1 cellular context compared by ENCODE assay signal in the genomic region with DNA sequence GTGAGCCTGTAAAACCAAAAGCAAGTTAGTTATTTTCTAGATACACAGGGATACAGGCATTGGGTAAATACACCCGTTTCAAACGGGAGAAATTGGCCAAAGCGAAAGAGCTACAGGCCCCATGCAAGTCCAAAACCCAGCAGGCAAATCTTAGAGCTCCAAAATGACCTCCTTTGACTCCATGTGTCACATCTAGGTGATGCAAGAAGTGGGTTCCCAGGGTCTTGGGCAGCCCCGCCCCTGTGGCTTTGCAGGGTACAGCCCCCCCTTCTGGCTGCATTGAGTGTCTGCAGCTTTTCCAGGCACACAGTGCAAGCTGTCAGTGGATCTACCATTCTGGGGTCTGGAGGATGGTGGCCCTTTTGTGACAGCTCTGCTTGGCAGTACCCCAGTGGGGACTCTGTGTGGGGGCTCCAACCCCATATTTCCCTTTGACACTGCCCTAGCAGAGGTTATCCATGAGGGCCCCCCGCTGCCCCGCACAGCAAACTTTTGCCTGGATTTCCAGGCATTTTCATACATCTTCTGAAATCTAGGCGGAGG.
TF ChIP-seq lines count a peak whose summit lies in the region.
"Not testable (repeated sequence)": the region's sequence is repeated elsewhere in the genome, so short reads cannot be mapped to it uniquely, and the experiment has no call there.

No MANE protein-coding gene starts in this region.

TF ChIP-seq in K562, 482 proteins besides CTCF, POLR2A, EP300 and RAD21 (continued from another document):
- TF ChIP-seq ZNF707 (CRISPR knock-in tag; conservative IDR thresholded peaks at IDR 0.05) (0 out of 2 replicates have a peak, but pooled peaks have one; percentile 38), ZBTB7A (IDR thresholded peaks at IDR 0.05; ENCODE audit: borderline replicate concordance, control insufficient read depth, low read depth, low read length) (peak; percentile 53; the same call in 1 of the 2 replicates), RAD51 (IDR thresholded peaks at IDR 0.05; ENCODE audit: borderline replicate concordance, low read depth) (0 out of 2 replicates have a peak, but pooled peaks have one; percentile 15), CREB3L1 (IDR thresholded peaks at IDR 0.05; ENCODE audit: borderline replicate concordance, low read depth) (peak; percentile 30; the same call in 1 of the 2 replicates), NFXL1 (CRISPR knock-in tag; IDR thresholded peaks at IDR 0.05) (peak; percentile 51; the same call in 1 of the 2 replicates), ZNF311 (CRISPR knock-in tag; IDR thresholded peaks at IDR 0.05) (0 out of 2 replicates have a peak, but pooled peaks have one; percentile 25), YY1 (IDR thresholded peaks at IDR 0.05; ENCODE audit: borderline replicate concordance in 1 of 3, control insufficient read depth in 1 of 3, extremely low read depth in 1 of 3, insufficient read depth in 3 of 3, insufficient read length in 1 of 3, insufficient replicate concordance in 2 of 3, low read depth in 1 of 3, low read length in 2 of 3) (peak in 1 of 3 experiments; percentile 37), L3MBTL2 (IDR thresholded peaks at IDR 0.05) (peak; percentile 59; the same call in 1 of the 2 replicates), ZNF324 (CRISPR knock-in tag; IDR thresholded peaks at IDR 0.05) (peak; percentile 19; the same call in 1 of the 2 replicates), JUN (IDR thresholded peaks at IDR 0.05; ENCODE audit: borderline replicate concordance, low read depth, low read length) (0 out of 2 replicates have a peak, but pooled peaks have one; percentile 26), LCOR (CRISPR knock-in tag; IDR thresholded peaks at IDR 0.05) (peak; percentile 68; the same call in 1 of the 2 replicates), CEBPG (CRISPR knock-in tag; IDR thresholded peaks at IDR 0.05) (peak; percentile 87), CEBPG (tag; conservative IDR thresholded peaks at IDR 0.05 in 1 of 2, IDR thresholded peaks at IDR 0.05 in 1 of 2) (peak in 1 of 2 experiments; percentile 73; a peak in 2 of 4 replicates), ZNF76 (CRISPR knock-in tag; IDR thresholded peaks at IDR 0.05; ENCODE audit: borderline replicate concordance) (0 out of 2 replicates have a peak, but pooled peaks have one; percentile 44), MAZ (CRISPR knock-in tag; conservative IDR thresholded peaks at IDR 0.05 in 1 of 2, IDR thresholded peaks at IDR 0.05 in 1 of 2) (peak; percentile 50 to 51; a peak in 2 of 4 replicates), E2F3 (CRISPR knock-in tag; IDR thresholded peaks at IDR 0.05) (peak; percentile 66), CXXC5 (CRISPR knock-in tag; IDR thresholded peaks at IDR 0.05) (0 out of 2 replicates have a peak, but pooled peaks have one; percentile 33), ZNF695 (CRISPR knock-in tag; IDR thresholded peaks at IDR 0.05) (peak; percentile 82; the same call in 1 of the 2 replicates), FOXO4 (CRISPR knock-in tag; IDR thresholded peaks at IDR 0.05) (0 out of 2 replicates have a peak, but pooled peaks have one; percentile 54), ERF (CRISPR knock-in tag; IDR thresholded peaks at IDR 0.05) (peak; percentile 63; the same call in 1 of the 2 replicates), SMARCA4 (IDR thresholded peaks at IDR 0.05) (0 out of 2 replicates have a peak, but pooled peaks have one; percentile 34), ATF4 (CRISPR knock-in tag; IDR thresholded peaks at IDR 0.05) (0 out of 2 replicates have a peak, but pooled peaks have one; percentile 12), TRIM24 (IDR thresholded peaks at IDR 0.05) (peak; percentile 60 to 75; a peak in 2 of 4 replicates), NRF1 (conservative IDR thresholded peaks at IDR 0.05 in 1 of 2, IDR thresholded peaks at IDR 0.05 in 1 of 2) (peak in 1 of 2 experiments; percentile 28; a peak in 1 of 4 replicates)
- TF ChIP-seq, protein P1, sequence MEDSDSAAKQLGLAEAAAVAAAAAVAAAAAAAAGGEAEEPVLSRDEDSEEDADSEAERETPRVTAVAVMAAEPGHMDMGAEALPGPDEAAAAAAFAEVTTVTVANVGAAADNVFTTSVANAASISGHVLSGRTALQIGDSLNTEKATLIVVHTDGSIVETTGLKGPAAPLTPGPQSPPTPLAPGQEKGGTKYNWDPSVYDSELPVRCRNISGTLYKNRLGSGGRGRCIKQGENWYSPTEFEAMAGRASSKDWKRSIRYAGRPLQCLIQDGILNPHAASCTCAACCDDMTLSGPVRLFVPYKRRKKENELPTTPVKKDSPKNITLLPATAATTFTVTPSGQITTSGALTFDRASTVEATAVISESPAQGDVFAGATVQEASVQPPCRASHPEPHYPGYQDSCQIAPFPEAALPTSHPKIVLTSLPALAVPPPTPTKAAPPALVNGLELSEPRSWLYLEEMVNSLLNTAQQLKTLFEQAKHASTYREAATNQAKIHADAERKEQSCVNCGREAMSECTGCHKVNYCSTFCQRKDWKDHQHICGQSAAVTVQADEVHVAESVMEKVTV (CRISPR knock-in tag; IDR thresholded peaks at IDR 0.05): 0 out of 2 replicates have a peak, but pooled peaks have one; percentile 11
- TF ChIP-seq, protein P2, sequence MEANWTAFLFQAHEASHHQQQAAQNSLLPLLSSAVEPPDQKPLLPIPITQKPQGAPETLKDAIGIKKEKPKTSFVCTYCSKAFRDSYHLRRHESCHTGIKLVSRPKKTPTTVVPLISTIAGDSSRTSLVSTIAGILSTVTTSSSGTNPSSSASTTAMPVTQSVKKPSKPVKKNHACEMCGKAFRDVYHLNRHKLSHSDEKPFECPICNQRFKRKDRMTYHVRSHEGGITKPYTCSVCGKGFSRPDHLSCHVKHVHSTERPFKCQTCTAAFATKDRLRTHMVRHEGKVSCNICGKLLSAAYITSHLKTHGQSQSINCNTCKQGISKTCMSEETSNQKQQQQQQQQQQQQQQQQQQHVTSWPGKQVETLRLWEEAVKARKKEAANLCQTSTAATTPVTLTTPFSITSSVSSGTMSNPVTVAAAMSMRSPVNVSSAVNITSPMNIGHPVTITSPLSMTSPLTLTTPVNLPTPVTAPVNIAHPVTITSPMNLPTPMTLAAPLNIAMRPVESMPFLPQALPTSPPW (CRISPR knock-in tag; IDR thresholded peaks at IDR 0.05): peak; percentile 55; the same call in 1 of the 2 replicates
- TF ChIP-seq JUN (CRISPR knock-in tag; IDR thresholded peaks at IDR 0.05; ENCODE audit: borderline replicate concordance): not testable (repeated sequence)
- TF ChIP-seq, protein P3, sequence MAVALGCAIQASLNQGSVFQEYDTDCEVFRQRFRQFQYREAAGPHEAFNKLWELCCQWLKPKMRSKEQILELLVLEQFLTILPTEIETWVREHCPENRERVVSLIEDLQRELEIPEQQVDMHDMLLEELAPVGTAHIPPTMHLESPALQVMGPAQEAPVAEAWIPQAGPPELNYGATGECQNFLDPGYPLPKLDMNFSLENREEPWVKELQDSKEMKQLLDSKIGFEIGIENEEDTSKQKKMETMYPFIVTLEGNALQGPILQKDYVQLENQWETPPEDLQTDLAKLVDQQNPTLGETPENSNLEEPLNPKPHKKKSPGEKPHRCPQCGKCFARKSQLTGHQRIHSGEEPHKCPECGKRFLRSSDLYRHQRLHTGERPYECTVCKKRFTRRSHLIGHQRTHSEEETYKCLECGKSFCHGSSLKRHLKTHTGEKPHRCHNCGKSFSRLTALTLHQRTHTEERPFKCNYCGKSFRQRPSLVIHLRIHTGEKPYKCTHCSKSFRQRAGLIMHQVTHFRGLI (CRISPR knock-in tag; IDR thresholded peaks at IDR 0.05): 0 out of 2 replicates have a peak, but pooled peaks have one; percentile 55
- TF ChIP-seq, protein P4, sequence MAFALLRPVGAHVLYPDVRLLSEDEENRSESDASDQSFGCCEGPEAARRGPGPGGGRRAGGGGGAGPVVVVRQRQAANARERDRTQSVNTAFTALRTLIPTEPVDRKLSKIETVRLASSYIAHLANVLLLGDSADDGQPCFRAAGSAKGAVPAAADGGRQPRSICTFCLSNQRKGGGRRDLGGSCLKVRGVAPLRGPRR (CRISPR knock-in tag; IDR thresholded peaks at IDR 0.05): 0 out of 2 replicates have a peak, but pooled peaks have one; percentile 10
- TF ChIP-seq, protein P5, sequence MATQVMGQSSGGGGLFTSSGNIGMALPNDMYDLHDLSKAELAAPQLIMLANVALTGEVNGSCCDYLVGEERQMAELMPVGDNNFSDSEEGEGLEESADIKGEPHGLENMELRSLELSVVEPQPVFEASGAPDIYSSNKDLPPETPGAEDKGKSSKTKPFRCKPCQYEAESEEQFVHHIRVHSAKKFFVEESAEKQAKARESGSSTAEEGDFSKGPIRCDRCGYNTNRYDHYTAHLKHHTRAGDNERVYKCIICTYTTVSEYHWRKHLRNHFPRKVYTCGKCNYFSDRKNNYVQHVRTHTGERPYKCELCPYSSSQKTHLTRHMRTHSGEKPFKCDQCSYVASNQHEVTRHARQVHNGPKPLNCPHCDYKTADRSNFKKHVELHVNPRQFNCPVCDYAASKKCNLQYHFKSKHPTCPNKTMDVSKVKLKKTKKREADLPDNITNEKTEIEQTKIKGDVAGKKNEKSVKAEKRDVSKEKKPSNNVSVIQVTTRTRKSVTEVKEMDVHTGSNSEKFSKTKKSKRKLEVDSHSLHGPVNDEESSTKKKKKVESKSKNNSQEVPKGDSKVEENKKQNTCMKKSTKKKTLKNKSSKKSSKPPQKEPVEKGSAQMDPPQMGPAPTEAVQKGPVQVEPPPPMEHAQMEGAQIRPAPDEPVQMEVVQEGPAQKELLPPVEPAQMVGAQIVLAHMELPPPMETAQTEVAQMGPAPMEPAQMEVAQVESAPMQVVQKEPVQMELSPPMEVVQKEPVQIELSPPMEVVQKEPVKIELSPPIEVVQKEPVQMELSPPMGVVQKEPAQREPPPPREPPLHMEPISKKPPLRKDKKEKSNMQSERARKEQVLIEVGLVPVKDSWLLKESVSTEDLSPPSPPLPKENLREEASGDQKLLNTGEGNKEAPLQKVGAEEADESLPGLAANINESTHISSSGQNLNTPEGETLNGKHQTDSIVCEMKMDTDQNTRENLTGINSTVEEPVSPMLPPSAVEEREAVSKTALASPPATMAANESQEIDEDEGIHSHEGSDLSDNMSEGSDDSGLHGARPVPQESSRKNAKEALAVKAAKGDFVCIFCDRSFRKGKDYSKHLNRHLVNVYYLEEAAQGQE (CRISPR knock-in tag; IDR thresholded peaks at IDR 0.05; ENCODE audit: low read depth): peak; percentile 25; the same call in 1 of the 2 replicates
- TF ChIP-seq, protein P6, sequence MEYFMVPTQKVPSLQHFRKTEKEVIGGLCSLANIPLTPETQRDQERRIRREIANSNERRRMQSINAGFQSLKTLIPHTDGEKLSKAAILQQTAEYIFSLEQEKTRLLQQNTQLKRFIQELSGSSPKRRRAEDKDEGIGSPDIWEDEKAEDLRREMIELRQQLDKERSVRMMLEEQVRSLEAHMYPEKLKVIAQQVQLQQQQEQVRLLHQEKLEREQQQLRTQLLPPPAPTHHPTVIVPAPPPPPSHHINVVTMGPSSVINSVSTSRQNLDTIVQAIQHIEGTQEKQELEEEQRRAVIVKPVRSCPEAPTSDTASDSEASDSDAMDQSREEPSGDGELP (CRISPR knock-in tag; IDR thresholded peaks at IDR 0.05; ENCODE audit: borderline replicate concordance): peak; percentile 47; the same call in 1 of the 2 replicates
